Comparison of ENCODE assay signal across 24 cellular contexts in genomic region chr3:105579439-105579838, GRCh38.
DNase-seq lines count a peak whose midpoint lies in the region; ATAC-seq, FAIRE-seq and TF ChIP-seq lines count a peak whose summit lies in the region.
"Had no signal": no experiment of that assay in that cellular context is flagged by ENCODE, and none has a peak within 500 bp of the region (broad histone marks: within the 10 kb centered on the region; RNA-seq: fewer than 3 reads in every experiment).

No MANE protein-coding gene starts in this region.

- peaks cover 15% of the 10 kb centered on the region; the same call in 1 of the 2 replicates for H3F3A ChIP-seq in GM23248 (ENCODE audit: insufficient read depth)

- TF ChIP-seq EP300 in esophagus muscularis mucosa (IDR thresholded peaks at IDR 0.05) = no peak

- H2AFZ ChIP-seq in GM23248 (no peak overlapping the region), astrocyte (ENCODE audit: low read depth, low read length) (no peak overlapping the region)

- H3K4me2 ChIP-seq in GM23248 (ENCODE audit: unreplicated experiment) (peak overlapping the region; percentile 9), astrocyte (ENCODE audit: low read length) (no peak overlapping the region)
- H3K4me2 ChIP-seq: BLaER1 treated with 17β-estradiol and CSF1 and Interleukin-3, amounts not matched to agents 10 nM and 100 nM had no signal

- H3K27ac Mint-ChIP-seq in astrocyte (ENCODE audit: unreplicated experiment) = no peak overlapping the region
- H3K27ac Mint-ChIP-seq: CD14-positive monocyte; CD4-positive, alpha-beta T cell; CD8-positive, alpha-beta memory T cell; HFFc6 had no signal

- H3K4me3 ChIP-seq in GM23248 = no peak overlapping the region
- no peak overlapping the region for H3K4me3 ChIP-seq in astrocyte (ENCODE audit: insufficient read depth, low read depth, low read length)
- H3K4me3 ChIP-seq in heart right ventricle = no peak overlapping the region
- no peak overlapping the region for H3K4me3 ChIP-seq in esophagus muscularis mucosa
- H3K4me3 ChIP-seq: BLaER1 treated with 17β-estradiol and CSF1 and Interleukin-3, amounts not matched to agents 10 nM and 100 nM; HAP-1 had no signal

- H3K4me3 Mint-ChIP-seq in astrocyte (ENCODE audit: unreplicated experiment) = no peak overlapping the region
- H3K4me3 Mint-ChIP-seq: CD14-positive monocyte; CD4-positive, alpha-beta T cell; CD8-positive, alpha-beta memory T cell; HFFc6 had no signal

- H4K20me1 ChIP-seq in GM23248 (ENCODE audit: insufficient read depth) (no peaks in the 10 kb centered on the region), astrocyte (ENCODE audit: insufficient read depth, low read length) (no peaks in the 10 kb centered on the region)
- H4K20me1 ChIP-seq: BLaER1 treated with 17β-estradiol and CSF1 and Interleukin-3, amounts not matched to agents 10 nM and 100 nM had no signal

- intact Hi-C loops in heart right ventricle (cut with DNase I) (no loop called here), esophagus muscularis mucosa (cut with DNase I) (no loop called here)

- no peak for TF ChIP-seq CTCF in astrocyte (IDR thresholded peaks at IDR 0.05; ENCODE audit: insufficient read depth, low read depth, low read length)
- TF ChIP-seq CTCF in heart right ventricle (IDR thresholded peaks at IDR 0.05) = no peak
- TF ChIP-seq CTCF in esophagus muscularis mucosa (IDR thresholded peaks at IDR 0.05) = no peak

- H3K36me3 Mint-ChIP-seq in astrocyte (ENCODE audit: low read depth, unreplicated experiment) = peaks cover 5% of the 10 kb centered on the region

- peaks cover 4% of the 10 kb centered on the region for H3K9me3 Mint-ChIP-seq in astrocyte (ENCODE audit: unreplicated experiment)
- H3K9me3 Mint-ChIP-seq: CD8-positive, alpha-beta memory T cell had no signal

- H3K9ac ChIP-seq in GM23248 = no peak overlapping the region
- H3K9ac ChIP-seq in astrocyte (ENCODE audit: low read length) = no peak overlapping the region
- H3K9ac ChIP-seq: BLaER1 treated with 17β-estradiol and CSF1 and Interleukin-3, amounts not matched to agents 10 nM and 100 nM had no signal

- DNase-seq in AG08395 (ENCODE audit: low spot score) = peak; percentile 15
- peak; percentile 38 for DNase-seq in AG20443 (ENCODE audit: low spot score)
- peak; percentile 41 for DNase-seq in GM23248
- DNase-seq in astrocyte (ENCODE audit: low read depth) = peak; percentile 42
- no peak for DNase-seq in NCI-H524 treated with DMSO at 0.1 percent for 48 hours (lab: John Stamatoyannopoulos, UW)
- no peak for DNase-seq in heart right ventricle
- DNase-seq in activated naive CD4-positive, alpha-beta T cell (lab: John Stamatoyannopoulos, UW) = no peak
- DNase-seq in esophagus muscularis mucosa (ENCODE audit: extremely low spot score) = no peak
- DNase-seq: AML-193; BE2C; CD4-positive, alpha-beta T cell; CD8-positive, alpha-beta memory T cell; DMS 273 treated with DMSO at 0.1 percent for 48 hours; DMS79; GF-D8; GOT3; HFFc6 had no signal

- in situ Hi-C loops in GM23248 (cut with MboI) = no loop called here

- H3K4me1 ChIP-seq in GM23248 (ENCODE audit: insufficient read depth) (peaks cover 19% of the 10 kb centered on the region), astrocyte (ENCODE audit: insufficient read depth, low read length) (no peaks in the 10 kb centered on the region), heart right ventricle (no peaks in the 10 kb centered on the region), esophagus muscularis mucosa (no peaks in the 10 kb centered on the region)
- H3K4me1 ChIP-seq: BE2C; BLaER1 treated with 17β-estradiol and CSF1 and Interleukin-3, amounts not matched to agents 10 nM and 100 nM; HAP-1 had no signal

- H3K79me2 ChIP-seq in GM23248 (ENCODE audit: insufficient read depth) (no peaks in the 10 kb centered on the region), astrocyte (ENCODE audit: insufficient read depth, low read length) (no peaks in the 10 kb centered on the region)

- ATAC-seq in heart right ventricle = no peak

- no peaks in the 10 kb centered on the region for H3K9me2 ChIP-seq in GM23248 (ENCODE audit: insufficient read depth)

- H3K9me3 ChIP-seq in GM23248 (ENCODE audit: low read depth) (no peaks in the 10 kb centered on the region), astrocyte (ENCODE audit: insufficient read depth, low read depth, low read length) (peaks cover 6% of the 10 kb centered on the region), heart right ventricle (peaks cover 0 to 6% (median 0%) of the 10 kb centered on the region in 11 donors), esophagus muscularis mucosa (no peaks in the 10 kb centered on the region)
- H3K9me3 ChIP-seq: BE2C, HAP-1 had no signal

- peaks cover under 1% of the 10 kb centered on the region for H3K4me1 Mint-ChIP-seq in astrocyte (ENCODE audit: low read depth, unreplicated experiment)
- H3K4me1 Mint-ChIP-seq: CD14-positive monocyte; CD8-positive, alpha-beta memory T cell had no signal

- no peak for FAIRE-seq in astrocyte (lab: Jason Lieb, UNC)
- FAIRE-seq: D721Med, GM12892, GM19239 had no signal

- peaks cover 4% of the 10 kb centered on the region; the same call in 1 of the 2 replicates for H3K36me3 ChIP-seq in GM23248 (ENCODE audit: low read depth)
- peaks cover 4% of the 10 kb centered on the region for H3K36me3 ChIP-seq in astrocyte (ENCODE audit: insufficient read depth, low read length)
- no peaks in the 10 kb centered on the region for H3K36me3 ChIP-seq in heart right ventricle
- H3K36me3 ChIP-seq in esophagus muscularis mucosa = no peaks in the 10 kb centered on the region
- H3K36me3 ChIP-seq: HAP-1 had no signal

- H3K27ac ChIP-seq in GM23248 (no peak overlapping the region), astrocyte (ENCODE audit: low read depth, low read length) (no peak overlapping the region), heart right ventricle (no peak overlapping the region), esophagus muscularis mucosa (replicated peaks in 1 of 4) (no peak overlapping the region)
- H3K27ac ChIP-seq: 22Rv1; BLaER1 treated with 17β-estradiol and CSF1 and Interleukin-3, amounts not matched to agents 10 nM and 100 nM had no signal

- no peak for TF ChIP-seq POLR2A in esophagus muscularis mucosa (IDR thresholded peaks at IDR 0.05; ENCODE audit: low read depth)

- 44 to 54% methylated on average over 1 of the region's 1 CpG for WGBS in GM23248 (ENCODE audit: low coverage in 1 of 2, low lambda C conversion rate in 2 of 2, missing lambda C conversion rate in 2 of 2), 2 experiments
- WGBS in heart right ventricle, 2 donors = 32 to 83% methylated on average over 1 of the region's 1 CpG
- 90% methylated on average over 1 of the region's 1 CpG for WGBS in esophagus muscularis mucosa

- H3K27me3 ChIP-seq in GM23248 (replicated peaks; ENCODE audit: insufficient read depth) (no peaks in the 10 kb centered on the region), astrocyte (ENCODE audit: insufficient read depth, low read length) (no peaks in the 10 kb centered on the region), heart right ventricle (no peaks in the 10 kb centered on the region), esophagus muscularis mucosa (no peaks in the 10 kb centered on the region)
- H3K27me3 ChIP-seq: BE2C; BLaER1 treated with 17β-estradiol and CSF1 and Interleukin-3, amounts not matched to agents 10 nM and 100 nM had no signal

- H3K27me3 Mint-ChIP-seq in astrocyte (ENCODE audit: low read depth, unreplicated experiment) = no peaks in the 10 kb centered on the region
- H3K27me3 Mint-ChIP-seq: CD4-positive, alpha-beta T cell; CD8-positive, alpha-beta memory T cell had no signal

Comparison
In these comparisons a context has a peak if more than half of its experiments do, and no peak if none do; other contexts are left out.
1. DNase-seq: peak in AG08395 (single experiment), AG20443 (single experiment), GM23248 (single experiment) and astrocyte (single experiment); none in NCI-H524 treated with DMSO at 0.1 percent for 48 hours (single experiment), heart right ventricle (0 of 2), activated naive CD4-positive, alpha-beta T cell (0 of 4) and esophagus muscularis mucosa (single experiment).